Comparison of ENCODE assay signal across 8 cellular contexts in the genomic region with DNA sequence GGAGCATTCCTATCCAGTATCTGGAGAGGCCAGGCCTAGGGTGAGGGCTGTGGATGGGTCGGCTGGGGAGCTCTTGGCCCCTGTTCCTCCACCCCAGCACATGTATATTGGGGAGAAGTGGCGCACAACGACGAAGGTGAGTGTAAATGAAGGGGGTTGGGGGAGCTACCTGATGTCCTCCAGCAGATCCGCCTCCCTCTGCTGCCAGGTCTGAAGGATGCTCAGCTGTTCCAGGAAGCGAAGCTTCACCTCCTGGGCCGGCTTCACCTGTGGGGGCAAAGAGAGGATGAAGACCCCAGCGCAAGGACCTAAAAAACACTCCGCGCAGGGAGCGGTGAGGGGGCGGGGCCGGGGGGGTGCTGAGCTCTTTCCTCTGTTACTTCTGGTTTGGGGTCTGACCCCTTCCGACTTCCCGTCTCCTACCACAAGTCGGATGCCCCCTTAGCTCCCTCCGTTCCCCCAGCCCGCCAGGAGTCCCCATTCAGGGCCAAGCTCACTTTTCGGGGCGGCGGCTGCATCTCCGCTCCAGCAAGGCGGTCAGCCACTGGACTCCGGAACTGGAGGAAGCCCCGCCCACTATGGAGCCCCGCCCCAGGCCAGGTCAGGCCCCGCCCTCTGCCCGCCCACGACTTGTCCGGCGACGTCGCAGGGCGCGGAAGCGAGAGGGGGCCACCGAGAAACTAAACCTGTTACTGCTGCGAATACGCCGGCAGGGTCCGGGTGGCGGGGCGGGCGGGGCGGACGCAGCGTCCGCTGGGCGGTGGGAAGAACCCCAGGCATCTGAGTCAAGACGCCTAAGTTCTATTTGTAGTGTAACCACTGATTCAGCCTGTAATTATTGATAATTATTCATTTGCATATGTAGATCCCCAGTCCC. TPM values are rescaled to one million over a fixed set of nuclear protein-coding genes. Genes with fewer than 3 reads are reported as not detected.
A peak's percentile ranks its signal among the peaks of the same experiment; 100 is the strongest.
DNase-seq lines count a peak whose midpoint lies in the region; ATAC-seq and TF ChIP-seq lines count a peak whose summit lies in the region.

A gene (minus strand): TSS at position 568 of the 877 bp plus-strand sequence. CDS start 50 bp downstream, at position 518.

- peak; percentile 91 for ATAC-seq in CD4-positive, CD25-positive, alpha-beta regulatory T cell (ENCODE audit: low read depth in 2 of 2)
- ATAC-seq in GM19351 (IDR thresholded peaks at IDR 0.05; ENCODE audit: unreplicated experiment): peak; percentile 93
- ATAC-seq in HG03460 (IDR thresholded peaks at IDR 0.05; ENCODE audit: unreplicated experiment): peak; percentile 97
- ATAC-seq in foreskin keratinocyte: peak; percentile 77

- H3K27ac ChIP-seq in CD4-positive, CD25-positive, alpha-beta regulatory T cell (ENCODE audit: insufficient read depth, low read length, poor library complexity, severe bottlenecking): peak within 1 kb of the TSS; percentile 79
- H3K27ac ChIP-seq in foreskin keratinocyte (no peak within 1 kb of the TSS), neuronal stem cell (replicated peaks; ENCODE audit: low read length) (no peak within 1 kb of the TSS), stomach smooth muscle (ENCODE audit: low read length) (no peak within 1 kb of the TSS)

- H3K4me2 ChIP-seq in neuronal stem cell (ENCODE audit: insufficient read depth, low read length, poor library complexity, severe bottlenecking): peak within 1 kb of the TSS; percentile 69

- H3K18ac ChIP-seq in neuronal stem cell (ENCODE audit: low read length): peak within 1 kb of the TSS; percentile 84

- peak within 1 kb of the TSS; percentile 81 for H3K4me3 ChIP-seq in CD4-positive, CD25-positive, alpha-beta regulatory T cell (ENCODE audit: low read depth, low read length)
- H3K4me3 ChIP-seq in neuronal stem cell (ENCODE audit: low read length in 2 of 2): peak within 1 kb of the TSS; percentile 62 to 78
- peak within 1 kb of the TSS; percentile 49 to 80 for H3K4me3 ChIP-seq in stomach smooth muscle (ENCODE audit: low read length in 2 of 2)

- H2BK15ac ChIP-seq in neuronal stem cell (ENCODE audit: low read length): peak within 1 kb of the TSS; percentile 51

- H2BK5ac ChIP-seq in neuronal stem cell (ENCODE audit: low read length): no peak within 1 kb of the TSS

- TF ChIP-seq CTCF in foreskin keratinocyte (conservative IDR thresholded peaks at IDR 0.05): no peak

- peaks cover 12% of the 10 kb centered on the region for H3K36me3 Mint-ChIP-seq in CD4-positive, CD25-positive, alpha-beta regulatory T cell

- no peak within 1 kb of the TSS for H3K4ac ChIP-seq in neuronal stem cell (ENCODE audit: low read length)

- peaks cover 19 to 62% (median 36%) of the 10 kb centered on the region in 4 donors for H3K4me1 Mint-ChIP-seq in CD4-positive, CD25-positive, alpha-beta regulatory T cell

- peaks cover 22% of the 10 kb centered on the region for H3K36me3 ChIP-seq in CD4-positive, CD25-positive, alpha-beta regulatory T cell (ENCODE audit: control insufficient read depth, insufficient read depth, low read length)
- H3K36me3 ChIP-seq in neuronal stem cell (replicated peaks in 1 of 2; ENCODE audit: control insufficient read depth in 2 of 2, insufficient read depth in 2 of 2, low read length in 2 of 2) (peaks cover 12 to 16% of the 10 kb centered on the region in 2 donors), stomach smooth muscle (ENCODE audit: control insufficient read depth in 2 of 2, insufficient read depth in 2 of 2, low read length in 2 of 2) (peaks cover 5 to 6% of the 10 kb centered on the region in 2 donors)

- peak within 1 kb of the TSS; percentile 81 to 94 (median 82) for H3K27ac Mint-ChIP-seq in CD4-positive, CD25-positive, alpha-beta regulatory T cell

- no peak within 1 kb of the TSS for H4K91ac ChIP-seq in neuronal stem cell (ENCODE audit: low read depth, low read length, poor library complexity)

- H3K9ac ChIP-seq in neuronal stem cell (ENCODE audit: low read depth, low read length, poor library complexity) (peak within 1 kb of the TSS; percentile 61), stomach smooth muscle (ENCODE audit: low read length in 2 of 2) (peak within 1 kb of the TSS; percentile 9 to 47)

- H3K9me3 ChIP-seq in CD4-positive, CD25-positive, alpha-beta regulatory T cell (ENCODE audit: control insufficient read depth in 2 of 2, low read length in 2 of 2): no peaks in the 10 kb centered on the region
- H3K9me3 ChIP-seq in neuronal stem cell (replicated peaks in 1 of 2; ENCODE audit: control insufficient read depth in 2 of 2, insufficient read depth in 1 of 2, low read depth in 1 of 2, low read length in 2 of 2): no peaks in the 10 kb centered on the region
- H3K9me3 ChIP-seq in stomach smooth muscle (ENCODE audit: control insufficient read depth in 2 of 2, low read length in 2 of 2): no peaks in the 10 kb centered on the region

- H2BK12ac ChIP-seq in neuronal stem cell (ENCODE audit: low read length): peak within 1 kb of the TSS; percentile 63

- peak within 1 kb of the TSS; percentile 96 for H2AFZ ChIP-seq in neuronal stem cell (ENCODE audit: low read length)

- DNase-seq in CD4-positive, CD25-positive, alpha-beta regulatory T cell: peak; percentile 80 to 85 (median 81)
- peak; percentile 87 for DNase-seq in RKO (ENCODE audit: low spot score)
- peak; percentile 93 for DNase-seq in activated effector memory CD4-positive, alpha-beta T cell treated with anti-CD3 and anti-CD28 coated beads, Interleukin-2, amount 50 U/mL, for 16 hours
- DNase-seq in foreskin keratinocyte: peak in 1 of 2 donors; percentile 36
- DNase-seq in neuronal stem cell (ENCODE audit: low spot score): peak; percentile 85

- WGBS in neuronal stem cell (ENCODE audit: extremely low coverage in 2 of 2, insufficient read length in 2 of 2, insufficient replicate concordance in 1 of 2), 2 donors: no CpG with 5 or more reads among the region's 50 CpGs

- no peaks in the 10 kb centered on the region for H3K79me1 ChIP-seq in neuronal stem cell (ENCODE audit: low read depth, low read length)

- H3K27me3 Mint-ChIP-seq in CD4-positive, CD25-positive, alpha-beta regulatory T cell: no peaks in the 10 kb centered on the region

- H4K8ac ChIP-seq in neuronal stem cell (ENCODE audit: low read depth, low read length): no peak within 1 kb of the TSS

- no peaks in the 10 kb centered on the region for H3K9me3 Mint-ChIP-seq in CD4-positive, CD25-positive, alpha-beta regulatory T cell

- peaks cover 31% of the 10 kb centered on the region for H3K4me1 ChIP-seq in CD4-positive, CD25-positive, alpha-beta regulatory T cell (ENCODE audit: control insufficient read depth, insufficient read depth, low read length, poor library complexity, severe bottlenecking)
- no peaks in the 10 kb centered on the region for H3K4me1 ChIP-seq in foreskin keratinocyte
- peaks cover 3 to 5% of the 10 kb centered on the region in 2 donors for H3K4me1 ChIP-seq in neuronal stem cell (ENCODE audit: control insufficient read depth in 2 of 2, insufficient read depth in 1 of 2, low read depth in 1 of 2, low read length in 2 of 2)
- H3K4me1 ChIP-seq in stomach smooth muscle (ENCODE audit: control insufficient read depth, insufficient read depth, low read length): peaks cover 14% of the 10 kb centered on the region

- no peak within 1 kb of the TSS for H2BK120ac ChIP-seq in neuronal stem cell (ENCODE audit: low read depth, low read length)

- no peaks in the 10 kb centered on the region for H3K27me3 ChIP-seq in CD4-positive, CD25-positive, alpha-beta regulatory T cell (ENCODE audit: control insufficient read depth, insufficient read depth, low read length)
- no peaks in the 10 kb centered on the region for H3K27me3 ChIP-seq in foreskin keratinocyte
- no peaks in the 10 kb centered on the region for H3K27me3 ChIP-seq in neuronal stem cell (ENCODE audit: control insufficient read depth in 3 of 3, insufficient read depth in 3 of 3, low read depth in 1 of 3, low read length in 3 of 3)
- H3K27me3 ChIP-seq in stomach smooth muscle (ENCODE audit: control insufficient read depth in 1 of 2, insufficient read depth in 2 of 2, low read length in 2 of 2): no peaks in the 10 kb centered on the region

- no peak within 1 kb of the TSS for H3K14ac ChIP-seq in neuronal stem cell (ENCODE audit: low read length)

- peak within 1 kb of the TSS; percentile 83 to 97 (median 94) for H3K4me3 Mint-ChIP-seq in CD4-positive, CD25-positive, alpha-beta regulatory T cell

- H2AK5ac ChIP-seq in neuronal stem cell (ENCODE audit: low read depth, low read length): peak within 1 kb of the TSS; percentile 37

- no peak within 1 kb of the TSS for H3K23ac ChIP-seq in neuronal stem cell (ENCODE audit: low read depth, low read length, poor library complexity)

RNA-seq across cellular contexts. Expression of the gene that starts here (rescaled TPM):
- total RNA-seq in CD4-positive, CD25-positive, alpha-beta regulatory T cell: 115 TPM
- polyA plus RNA-seq in CD4-positive, CD25-positive, alpha-beta regulatory T cell: 10 to 100 TPM in 1 of 4 donors, 1 to 10 TPM in 3; 7.7 to 16.0 (median 8.2) TPM
- 13.5 and 14.6 TPM in 2 replicates for total RNA-seq in foreskin keratinocyte
- 9.8 and 11.3 TPM in 2 replicates for polyA plus RNA-seq in foreskin keratinocyte
- 11.3 TPM for polyA plus RNA-seq in neuronal stem cell (2013, experiment 1 of 2)
- polyA plus RNA-seq in neuronal stem cell (2013, experiment 2 of 2): 10.9 TPM
